18 cellular contexts compared by ENCODE assay signal in the genomic region with DNA sequence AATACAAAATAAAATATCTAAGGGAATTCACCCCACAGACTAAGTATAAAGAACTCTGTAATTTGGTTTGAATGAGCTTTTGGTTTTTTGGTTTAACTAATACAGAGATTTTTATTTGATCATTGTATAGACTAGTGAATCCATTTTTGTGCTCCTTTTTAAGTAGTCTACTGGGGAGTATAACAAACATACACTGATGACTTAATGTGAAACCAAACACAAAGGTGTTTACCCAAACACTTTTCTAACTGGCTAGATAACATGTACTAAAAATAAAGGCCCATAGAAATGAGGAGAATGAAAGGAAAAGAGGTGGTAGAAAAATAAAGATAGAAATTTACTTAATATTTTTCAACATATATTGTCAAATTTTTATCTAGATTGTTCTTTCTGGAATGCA.
"Had no signal": no experiment of that assay in that cellular context is flagged by ENCODE, and none has a peak within 500 bp of the region (broad histone marks: within the 10 kb centered on the region; RNA-seq: fewer than 3 reads in every experiment).

No MANE protein-coding gene starts in this region.

- H3K4me1 ChIP-seq: left lung, upper lobe of left lung had no signal

- H3K9me3 ChIP-seq: left lung, thoracic aorta, upper lobe of left lung had no signal

- H2AFZ ChIP-seq: hepatocyte had no signal

- H3K79me2 ChIP-seq: hepatocyte had no signal

- H3K4me2 ChIP-seq: hepatocyte had no signal

- H3K36me3 ChIP-seq: brain microvascular endothelial cell, left lung, thoracic aorta, upper lobe of left lung had no signal

- H3K27ac ChIP-seq: brain microvascular endothelial cell, dorsolateral prefrontal cortex, hepatocyte, left lung, thoracic aorta, upper lobe of left lung, VCaP had no signal

- H3K27me3 ChIP-seq: brain microvascular endothelial cell, dorsolateral prefrontal cortex, hepatocyte, left lung, upper lobe of left lung had no signal

- H3K4me3 ChIP-seq: dorsolateral prefrontal cortex, hepatocyte, left lung, thoracic aorta, upper lobe of left lung had no signal

- DNase-seq: activated CD4-positive, alpha-beta T cell treated with anti-CD3 and anti-CD28 coated beads, Interleukin-2, amount 50 U/mL, for 1 hour; activated CD4-positive, CD25-positive, alpha-beta regulatory T cell treated with anti-CD3 and anti-CD28 coated beads, Interleukin-2, amount 50 U/mL, for 72 hours; activated CD8-positive, alpha-beta memory T cell treated with anti-CD3 and anti-CD28 coated beads, Interleukin-2, amount 50 U/mL, for 4 hours; activated naive CD4-positive, alpha-beta T cell treated with anti-CD3 and anti-CD28 coated beads, Interleukin-2, amount 50 U/mL, for 16 hours; activated T-cell treated with anti-CD3 and anti-CD28 coated beads, Interleukin-2, amount 50 U/mL, for 4 hours; aorta; brain microvascular endothelial cell; central memory CD4-positive, alpha-beta T cell; dorsolateral prefrontal cortex; kidney; left lung; occipital lobe; retina; stimulated activated naive B cell treated with anti-CD40 and anti-IgM and Interleukin-4, amounts not matched to agents 10 μg/mL and 1 μg/mL and 100 μg/mL, for 72 hours; upper lobe of left lung had no signal
